ENCODE assay signal across 18 cellular contexts in the genomic region with DNA sequence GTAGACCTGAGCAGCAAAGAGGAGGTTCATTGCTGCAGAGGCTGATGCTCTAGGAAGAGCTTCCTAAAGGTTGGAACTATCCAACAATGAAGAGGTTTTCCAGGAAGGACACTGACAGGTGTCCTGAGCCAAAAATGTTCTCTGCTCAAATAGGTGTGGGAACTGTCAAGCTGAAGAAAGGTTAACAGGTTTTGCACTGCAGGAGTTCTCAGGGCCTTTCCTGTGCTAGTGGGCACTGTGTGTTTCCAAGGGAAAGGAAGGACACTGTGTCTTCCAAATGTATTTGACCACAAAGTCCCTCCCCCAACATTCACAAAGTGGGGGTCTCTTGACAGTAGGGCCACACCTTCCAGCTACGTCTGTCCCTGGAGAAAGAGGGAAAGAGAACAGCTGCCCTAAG. TPM values are rescaled to one million over a fixed set of nuclear protein-coding genes. Genes with fewer than 3 reads are reported as not detected.
DNase-seq lines count a peak whose midpoint lies in the region; ATAC-seq lines count a peak whose summit lies in the region.
"Had no signal": no experiment of that assay in that cellular context is flagged by ENCODE, and none has a peak within 500 bp of the region (broad histone marks: within the 10 kb centered on the region; RNA-seq: fewer than 3 reads in every experiment).

No MANE protein-coding gene starts in this region.

- no peak overlapping the region for H3K18ac ChIP-seq in mesenchymal stem cell (ENCODE audit: low read depth in 1 of 2, low read length in 2 of 2)

- 87% methylated on average over 1 of the region's 1 CpG for WGBS in mesenchymal stem cell

- peak overlapping the region; percentile 10 to 99 (median 97); a peak in 14 of 22 replicates for H3K4me2 ChIP-seq in BLaER1 treated with 17β-estradiol and CSF1 and Interleukin-3, amounts not matched to agents 10 nM and 100 nM
- H3K4me2 ChIP-seq in mesenchymal stem cell (ENCODE audit: low read length, poor library complexity, severe bottlenecking): no peak overlapping the region

- H3K27me3 ChIP-seq in BLaER1 treated with 17β-estradiol and CSF1 and Interleukin-3, amounts not matched to agents 10 nM and 100 nM: no peaks in the 10 kb centered on the region
- H3K27me3 ChIP-seq in mesenchymal stem cell (ENCODE audit: control insufficient read depth in 1 of 2, insufficient read depth in 1 of 2, low read length in 2 of 2): no peaks in the 10 kb centered on the region
- no peaks in the 10 kb centered on the region for H3K27me3 ChIP-seq in subcutaneous abdominal adipose tissue (ENCODE audit: control insufficient read depth in 5 of 5, insufficient read depth in 4 of 5, low read length in 5 of 5)
- H3K27me3 ChIP-seq: colonic mucosa, MG63 had no signal

- peaks cover 0 to 57% (median 22%) of the 10 kb centered on the region in 11 experiments; a peak in 11 of 22 replicates for H3K36me3 ChIP-seq in BLaER1 treated with 17β-estradiol and CSF1 and Interleukin-3, amounts not matched to agents 10 nM and 100 nM
- H3K36me3 ChIP-seq in mesenchymal stem cell (ENCODE audit: control insufficient read depth in 1 of 2, insufficient read depth in 2 of 2, low read depth in 1 of 2, low read length in 2 of 2) (peaks cover 39 to 44% of the 10 kb centered on the region in 2 experiments), subcutaneous abdominal adipose tissue (ENCODE audit: control insufficient read depth in 5 of 5, insufficient read depth in 5 of 5, low read length in 5 of 5) (peaks cover 0 to 40% (median 23%) of the 10 kb centered on the region in 5 donors)
- H3K36me3 ChIP-seq: colonic mucosa had no signal

- no peak overlapping the region for H4K91ac ChIP-seq in mesenchymal stem cell (ENCODE audit: low read length)

- H3K79me1 ChIP-seq in mesenchymal stem cell (replicated peaks; ENCODE audit: low read length, poor library complexity, severe bottlenecking): peaks cover 29% of the 10 kb centered on the region

- H2BK120ac ChIP-seq in mesenchymal stem cell (ENCODE audit: low read depth, low read length): no peak overlapping the region

- H3K4me1 ChIP-seq in BLaER1 treated with 17β-estradiol and CSF1 and Interleukin-3, amounts not matched to agents 10 nM and 100 nM: peaks cover 55 to 82% (median 61%) of the 10 kb centered on the region in 10 experiments
- H3K4me1 ChIP-seq in mesenchymal stem cell (ENCODE audit: control insufficient read depth, insufficient read depth, low read depth, low read length) (peaks cover 48% of the 10 kb centered on the region), subcutaneous abdominal adipose tissue (ENCODE audit: control insufficient read depth in 5 of 5, insufficient read depth in 5 of 5, low read length in 5 of 5) (peaks cover 39 to 89% (median 85%) of the 10 kb centered on the region in 5 donors)
- H3K4me1 ChIP-seq: colonic mucosa had no signal

- no peak overlapping the region for H2AFZ ChIP-seq in mesenchymal stem cell (ENCODE audit: low read depth, low read length)

- H4K20me1 ChIP-seq in BLaER1 treated with 17β-estradiol and CSF1 and Interleukin-3, amounts not matched to agents 10 nM and 100 nM: peaks cover 65 to 83% (median 82%) of the 10 kb centered on the region in 11 experiments

- no peak for DNase-seq in caudate nucleus (lab: John Stamatoyannopoulos, UW)
- DNase-seq in mesenchymal stem cell: no peak
- DNase-seq in HCEC 1CT: no peak
- DNase-seq: activated CD4-positive, alpha-beta T cell treated with anti-CD3 and anti-CD28 coated beads, Interleukin-2, amount 50 U/mL, for 48 hours; activated naive CD4-positive, alpha-beta T cell; colonic mucosa; mesendoderm; NCI-H1694; NCI-H748 treated with DMSO at 0.1 percent for 48 hours; SHP77 treated with DMSO at 0.1 percent for 48 hours had no signal

- no peak overlapping the region for H2BK15ac ChIP-seq in mesenchymal stem cell (ENCODE audit: low read depth, poor library complexity, severe bottlenecking)

- no peak overlapping the region for H2BK12ac ChIP-seq in mesenchymal stem cell (ENCODE audit: low read length in 2 of 2)

- ATAC-seq in HG02852 (IDR thresholded peaks at IDR 0.05; ENCODE audit: unreplicated experiment) (no peak), GM21576 (IDR thresholded peaks at IDR 0.05; ENCODE audit: unreplicated experiment) (no peak), GM19328 (IDR thresholded peaks at IDR 0.05; ENCODE audit: unreplicated experiment) (no peak)

- H2AK5ac ChIP-seq in mesenchymal stem cell (ENCODE audit: low read length, severe bottlenecking): no peak overlapping the region

- peak overlapping the region in 1 of 2 experiments; percentile 46 for H3K23ac ChIP-seq in mesenchymal stem cell (ENCODE audit: low read length in 2 of 2)

- no peak overlapping the region for H3K14ac ChIP-seq in mesenchymal stem cell (ENCODE audit: low read length in 2 of 2)

- no peak overlapping the region for H3K4me3 ChIP-seq in BLaER1 treated with 17β-estradiol and CSF1 and Interleukin-3, amounts not matched to agents 10 nM and 100 nM
- peak overlapping the region in 1 of 2 experiments; percentile 89 for H3K4me3 ChIP-seq in mesenchymal stem cell (ENCODE audit: insufficient read depth in 1 of 2, low read depth in 1 of 2, low read length in 2 of 2)
- peak overlapping the region in 3 of 5 donors; percentile 2 to 11 (median 6) for H3K4me3 ChIP-seq in subcutaneous abdominal adipose tissue (ENCODE audit: low read depth in 1 of 5, low read length in 5 of 5)
- H3K4me3 ChIP-seq: colonic mucosa, MG63 had no signal

- no peak overlapping the region for H3K27ac ChIP-seq in BLaER1 treated with 17β-estradiol and CSF1 and Interleukin-3, amounts not matched to agents 10 nM and 100 nM
- H3K27ac ChIP-seq in caudate nucleus (ENCODE audit: low read depth, low read length): peak overlapping the region; percentile 92
- H3K27ac ChIP-seq in mesenchymal stem cell (ENCODE audit: low read length, poor library complexity, severe bottlenecking): no peak overlapping the region
- peak overlapping the region; percentile 99 for H3K27ac ChIP-seq in subcutaneous abdominal adipose tissue (ENCODE audit: low read depth, low read length)
- H3K27ac ChIP-seq: colonic mucosa, HL-60 had no signal

- no peaks in the 10 kb centered on the region for H3K9me3 ChIP-seq in BLaER1 treated with 17β-estradiol and CSF1 and Interleukin-3, amounts not matched to agents 10 nM and 100 nM (replicated peaks in 1 of 11)
- no peaks in the 10 kb centered on the region for H3K9me3 ChIP-seq in mesenchymal stem cell (ENCODE audit: control insufficient read depth, low read length)
- no peaks in the 10 kb centered on the region for H3K9me3 ChIP-seq in subcutaneous abdominal adipose tissue (ENCODE audit: control insufficient read depth in 5 of 5, low read length in 5 of 5)
- H3K9me3 ChIP-seq: colonic mucosa, MG63 had no signal

- H3K4ac ChIP-seq in mesenchymal stem cell (ENCODE audit: low read depth in 1 of 2, low read length in 2 of 2): no peak overlapping the region

- H3K9ac ChIP-seq in BLaER1 treated with 17β-estradiol and CSF1 and Interleukin-3, amounts not matched to agents 10 nM and 100 nM: no peak overlapping the region
- H3K9ac ChIP-seq in mesenchymal stem cell (ENCODE audit: low read length) (peak overlapping the region; percentile 94), subcutaneous abdominal adipose tissue (ENCODE audit: low read length in 5 of 5) (peak overlapping the region in 3 of 5 donors; percentile 5 to 23 (median 21))

- no peak overlapping the region for H2BK5ac ChIP-seq in mesenchymal stem cell (ENCODE audit: low read depth, low read length, poor library complexity, severe bottlenecking)

- H4K8ac ChIP-seq in mesenchymal stem cell (ENCODE audit: low read length): no peak overlapping the region

RNA-seq across cellular contexts. Expression of a gene that starts 4.0 kb away (rescaled TPM):
- 47.4 TPM for polyA plus RNA-seq in mesenchymal stem cell (2013, experiment 1 of 2)
- polyA plus RNA-seq in mesenchymal stem cell (2013, experiment 2 of 2): 49.0 TPM
- polyA plus RNA-seq: neural cell had no signal

Comparison
In these comparisons a context has a peak if more than half of its experiments do, and no peak if none do; other contexts are left out.
1. H3K27ac ChIP-seq: peak in caudate nucleus (single experiment) and subcutaneous abdominal adipose tissue (single experiment); none in BLaER1 treated with 17β-estradiol and CSF1 and Interleukin-3, amounts not matched to agents 10 nM and 100 nM (0 of 11) and mesenchymal stem cell (single experiment).
2. H3K4me3 ChIP-seq: peak in subcutaneous abdominal adipose tissue (3 of 5); none in BLaER1 treated with 17β-estradiol and CSF1 and Interleukin-3, amounts not matched to agents 10 nM and 100 nM (0 of 10).
3. H3K9ac ChIP-seq: peak in mesenchymal stem cell (single experiment) and subcutaneous abdominal adipose tissue (3 of 5); none in BLaER1 treated with 17β-estradiol and CSF1 and Interleukin-3, amounts not matched to agents 10 nM and 100 nM (0 of 11).